In genomic region chr18:48924621-48925601, GRCh38 we compare ENCODE assay signal across 9 cellular contexts. TPM values are rescaled to one million over a fixed set of nuclear protein-coding genes. Genes with fewer than 3 reads are reported as not detected.
DNase-seq lines count a peak whose midpoint lies in the region; ATAC-seq and TF ChIP-seq lines count a peak whose summit lies in the region.
"Had no signal": no experiment of that assay in that cellular context is flagged by ENCODE, and none has a peak within 500 bp of the region (broad histone marks: within the 10 kb centered on the region; RNA-seq: fewer than 3 reads in every experiment).

No MANE protein-coding gene starts in this region.

- WGBS in adrenal gland, 4 donors = 31 to 35% (median 33%) methylated on average over 15 to 18 of the region's 18 CpGs
- 36 to 58% methylated on average over 18 of the region's 18 CpGs for WGBS in lung, 2 donors
- 66% methylated on average over 18 of the region's 18 CpGs for WGBS in thymus

- peaks cover 0 to 17% of the 10 kb centered on the region in 2 donors for H3K36me3 ChIP-seq in adrenal gland (replicated peaks in 1 of 2)
- H3K36me3 ChIP-seq in lung (ENCODE audit: control insufficient read depth in 2 of 2, insufficient read depth in 2 of 2, low read length in 2 of 2) = peaks cover 0 to 15% of the 10 kb centered on the region in 2 donors
- no peaks in the 10 kb centered on the region for H3K36me3 ChIP-seq in thymus (ENCODE audit: control insufficient read depth, insufficient read depth)

- no peaks in the 10 kb centered on the region for H3K27me3 ChIP-seq in adrenal gland
- H3K27me3 ChIP-seq in lung (ENCODE audit: control insufficient read depth, insufficient read depth) = no peaks in the 10 kb centered on the region
- no peaks in the 10 kb centered on the region for H3K27me3 ChIP-seq in thymus (ENCODE audit: control insufficient read depth, insufficient read depth)

- DNase-seq in activated T-cell treated with anti-CD3 and anti-CD28 coated beads, Interleukin-2, amount 50 U/mL, for 4 hours = peak; percentile 29
- DNase-seq in activated T-cell treated with anti-CD3 and anti-CD28 coated beads, Interleukin-2, amount 50 U/mL, for 1 hour = no peak
- DNase-seq in adrenal gland = peak in 2 of 7 donors; percentile 47 to 55
- DNase-seq in lung (ENCODE audit: low spot score) = no peak
- no peak for DNase-seq in GM19238 (ENCODE audit: insufficient read length, low spot score)
- DNase-seq: NCI-H345 had no signal

- intact Hi-C loops in adrenal gland (cut with DNase I) = no loop called here

- H3K4me1 Mint-ChIP-seq in activated T-cell treated with anti-CD3 and anti-CD28 coated beads, Interleukin-2, amount 50 U/mL, for 4 hours (ENCODE audit: low read depth) = peaks cover 81% of the 10 kb centered on the region

- TF ChIP-seq CTCF in adrenal gland (IDR thresholded peaks at IDR 0.05) (no peak), lung (IDR thresholded peaks at IDR 0.05; ENCODE audit: control extremely low read depth, extremely low read depth) (no peak)

- H3K4me3 Mint-ChIP-seq in activated T-cell treated with anti-CD3 and anti-CD28 coated beads, Interleukin-2, amount 50 U/mL, for 4 hours = peak overlapping the region; percentile 67

- H3K4me1 ChIP-seq in adrenal gland (replicated peaks in 1 of 2) (peaks cover 77 to 88% of the 10 kb centered on the region in 2 donors), lung (ENCODE audit: control insufficient read depth in 2 of 2, insufficient read depth in 2 of 2, low read length in 2 of 2) (peaks cover 46 to 59% of the 10 kb centered on the region in 2 donors), thymus (ENCODE audit: control insufficient read depth, insufficient read depth, low read length) (peaks cover 10% of the 10 kb centered on the region)

- H3K36me3 Mint-ChIP-seq in activated T-cell treated with anti-CD3 and anti-CD28 coated beads, Interleukin-2, amount 50 U/mL, for 4 hours (ENCODE audit: insufficient read depth) = peaks cover 18% of the 10 kb centered on the region

- peak overlapping the region; percentile 33 to 95 (median 70) for H3K27ac ChIP-seq in adrenal gland
- peak overlapping the region; percentile 21 to 84 for H3K27ac ChIP-seq in lung (ENCODE audit: low read depth in 1 of 2, low read length in 1 of 2)
- H3K27ac ChIP-seq in thymus (ENCODE audit: low read depth) = peak overlapping the region; percentile 25

- H3K4me3 ChIP-seq in adrenal gland (no peak overlapping the region), lung (no peak overlapping the region), thymus (ENCODE audit: low read length) (no peak overlapping the region)

- no peak for ATAC-seq in activated T-cell treated with anti-CD3 and anti-CD28 coated beads, Interleukin-2, amount 50 U/mL, for 4 hours
- ATAC-seq in lung (ENCODE audit: insufficient read depth, low FRiP score) (no peak), HG03039 (IDR thresholded peaks at IDR 0.05; ENCODE audit: unreplicated experiment) (no peak), HG03378 (IDR thresholded peaks at IDR 0.05; ENCODE audit: unreplicated experiment) (no peak)

- no peaks in the 10 kb centered on the region for H3K9me3 Mint-ChIP-seq in activated T-cell treated with anti-CD3 and anti-CD28 coated beads, Interleukin-2, amount 50 U/mL, for 4 hours

- no peaks in the 10 kb centered on the region for H3K27me3 Mint-ChIP-seq in activated T-cell treated with anti-CD3 and anti-CD28 coated beads, Interleukin-2, amount 50 U/mL, for 4 hours (ENCODE audit: low read depth)

- TF ChIP-seq POLR2A in adrenal gland (IDR thresholded peaks at IDR 0.05) = no peak

- H3K9me3 ChIP-seq in adrenal gland (replicated peaks in 1 of 3) = no peaks in the 10 kb centered on the region
- H3K9me3 ChIP-seq in lung (ENCODE audit: control insufficient read depth in 2 of 2, insufficient read depth in 1 of 2, low read length in 1 of 2) = no peaks in the 10 kb centered on the region
- no peaks in the 10 kb centered on the region for H3K9me3 ChIP-seq in thymus (ENCODE audit: control insufficient read depth)

RNA-seq across cellular contexts. Expression of gene SMAD7, which starts 25.9 kb away (rescaled TPM):
- total RNA-seq in activated T-cell treated with anti-CD3 and anti-CD28 coated beads, Interleukin-2, amount 50 U/mL, for 4 hours = 10 to 100 TPM in 1 of 3 donors, 1 to 10 TPM in 2; 8.0 to 13.6 (median 9.6) TPM
- 10 to 100 TPM; 14.5 to 68.3 (median 25.5) TPM for total RNA-seq in adrenal gland
- polyA plus RNA-seq in adrenal gland = 10 to 100 TPM in 1 of 3 donors, 1 to 10 TPM in 2; 6.1 to 12.6 (median 8.2) TPM
- 10 to 100 TPM; 39.1 to 58.8 TPM for total RNA-seq in lung
- 10 to 100 TPM; 11.8 to 32.5 TPM for polyA plus RNA-seq in lung
- 7.8 TPM for polyA plus RNA-seq in thymus
